8 cellular contexts compared by ENCODE assay signal in genomic region chr3:27454914-27455313, GRCh38. TPM values are rescaled to one million over a fixed set of nuclear protein-coding genes. Genes with fewer than 3 reads are reported as not detected.
DNase-seq lines count a peak whose midpoint lies in the region; ATAC-seq and TF ChIP-seq lines count a peak whose summit lies in the region.

No MANE protein-coding gene starts in this region.

- no peaks in the 10 kb centered on the region for H3K9me2 ChIP-seq in Loucy (replicated peaks; ENCODE audit: low read depth, low read length)

- DNase-seq in right lobe of liver = no peak
- DNase-seq in NCI-H2227 treated with DMSO at 0.1 percent for 48 hours (lab: John Stamatoyannopoulos, UW) = no peak
- DNase-seq in HEK293T (ENCODE audit: extremely low spot score) = no peak
- DNase-seq in NCI-H510A (lab: John Stamatoyannopoulos, UW) = no peak
- DNase-seq in NCI-H526 treated with DMSO at 0.1 percent for 48 hours (lab: John Stamatoyannopoulos, UW) = no peak

- TF ChIP-seq CTCF in Loucy (conservative IDR thresholded peaks at IDR 0.05; ENCODE audit: low read length) = no peak
- no peak for TF ChIP-seq CTCF in right lobe of liver (IDR thresholded peaks at IDR 0.05)

- POLR2A ChIA-PET in HEK293T (lab: Yijun Ruan, JAX) = no interaction called here

- H3K79me2 ChIP-seq in Loucy (ENCODE audit: insufficient read depth, low read length) = peaks cover 35% of the 10 kb centered on the region

- peaks cover 14% of the 10 kb centered on the region for H3K4me1 ChIP-seq in Loucy (ENCODE audit: insufficient read depth, low read length, poor library complexity, severe bottlenecking)
- H3K4me1 ChIP-seq in right lobe of liver = peaks cover 0 to 10% (median 0%) of the 10 kb centered on the region in 4 donors

- no peaks in the 10 kb centered on the region for H3K36me3 ChIP-seq in Loucy (ENCODE audit: insufficient read depth, low read length)
- H3K36me3 ChIP-seq in right lobe of liver = no peaks in the 10 kb centered on the region

- H3K9ac ChIP-seq in Loucy (ENCODE audit: low read depth, low read length, poor library complexity, severe bottlenecking) = no peak overlapping the region

- H3K27me3 ChIP-seq in Loucy (ENCODE audit: insufficient read depth, low read length, poor library complexity, severe bottlenecking) = no peaks in the 10 kb centered on the region
- H3K27me3 ChIP-seq in right lobe of liver = no peaks in the 10 kb centered on the region

- H3K27ac ChIP-seq in right lobe of liver = no peak overlapping the region

- intact Hi-C loops in right lobe of liver (cut with DNase I) = no loop called here

- H2AFZ ChIP-seq in Loucy (ENCODE audit: low read length) = no peak overlapping the region

- peak; percentile 49 for ATAC-seq in GM18508 (IDR thresholded peaks at IDR 0.05; ENCODE audit: insufficient read depth, unreplicated experiment)
- ATAC-seq in GM21717 (IDR thresholded peaks at IDR 0.05; ENCODE audit: unreplicated experiment) = peak; percentile 82
- peak; percentile 45 to 82 (median 56) for ATAC-seq in right lobe of liver

- H3K9me3 ChIP-seq in Loucy (ENCODE audit: insufficient read depth, low read depth, low read length) (no peaks in the 10 kb centered on the region), right lobe of liver (no peaks in the 10 kb centered on the region)

- no peaks in the 10 kb centered on the region for H3F3A ChIP-seq in Loucy (ENCODE audit: low read depth)

- peak overlapping the region; percentile 24 for H3K4me2 ChIP-seq in Loucy (ENCODE audit: low read depth, low read length, poor library complexity, severe bottlenecking)

- no peak overlapping the region for H3K4me3 ChIP-seq in Loucy (ENCODE audit: low read length, poor library complexity, severe bottlenecking)
- H3K4me3 ChIP-seq in right lobe of liver = no peak overlapping the region

- CTCF ChIA-PET in HEK293T (lab: Yijun Ruan, JAX) = no interaction called here

- TF ChIP-seq POLR2A in right lobe of liver (IDR thresholded peaks at IDR 0.05) = no peak

- H4K20me1 ChIP-seq in Loucy (ENCODE audit: insufficient read depth, low read length, poor library complexity, severe bottlenecking) = peaks cover 17% of the 10 kb centered on the region

TF ChIP-seq in HEK293T, 16 proteins besides CTCF, POLR2A, EP300 and RAD21:
- TF ChIP-seq NFRKB (IDR thresholded peaks at IDR 0.05) (no peak), TARDBP (IDR thresholded peaks at IDR 0.05) (no peak), FOXM1 (IDR thresholded peaks at IDR 0.05; ENCODE audit: borderline replicate concordance) (no peak), SUZ12 (IDR thresholded peaks at IDR 0.05) (no peak), HDGF (IDR thresholded peaks at IDR 0.05; ENCODE audit: borderline replicate concordance) (no peak), PKNOX1 (IDR thresholded peaks at IDR 0.05) (no peak), ZNF384 (IDR thresholded peaks at IDR 0.05) (no peak), ARNT (IDR thresholded peaks at IDR 0.05) (no peak)

RNA-seq across cellular contexts. Expression of gene SLC4A7, which starts 29.3 kb away (rescaled TPM):
- total RNA-seq in right lobe of liver = 1 to 10 TPM; 3.0 to 9.9 (median 5.8) TPM
